15 cellular contexts compared by ENCODE assay signal in the genomic region with DNA sequence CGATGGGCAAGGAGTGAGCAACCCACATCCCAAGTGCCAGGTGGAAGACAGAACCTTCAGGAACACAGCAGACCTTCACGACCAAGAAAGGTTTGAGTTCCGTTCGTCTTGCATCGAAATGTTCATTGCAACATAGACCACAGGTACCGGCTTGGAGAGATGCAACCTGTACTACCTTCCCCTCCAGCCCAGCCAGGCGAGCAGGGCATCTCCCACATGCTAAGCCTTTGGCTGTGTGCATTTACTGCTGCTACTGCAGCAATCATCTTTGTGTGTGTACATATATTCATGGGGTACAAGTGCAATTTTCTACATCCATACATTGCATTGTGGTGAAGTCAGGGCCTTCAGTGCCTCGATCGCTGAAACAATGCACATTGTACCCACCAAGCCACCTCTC. TPM values are rescaled to one million over a fixed set of nuclear protein-coding genes. Genes with fewer than 3 reads are reported as not detected.
A peak's percentile ranks its signal among the peaks of the same experiment; 100 is the strongest.
DNase-seq lines count a peak whose midpoint lies in the region; ATAC-seq and TF ChIP-seq lines count a peak whose summit lies in the region.
"Had no signal": no experiment of that assay in that cellular context is flagged by ENCODE, and none has a peak within 500 bp of the region (broad histone marks: within the 10 kb centered on the region; RNA-seq: fewer than 3 reads in every experiment).

No MANE protein-coding gene starts in this region.

- H3K14ac ChIP-seq in trophoblast cell (ENCODE audit: low read length), result no peak overlapping the region

- TF ChIP-seq CTCF in Calu3 (IDR thresholded peaks at IDR 0.05; ENCODE audit: unreplicated experiment) (no peak), RWPE1 (conservative IDR thresholded peaks at IDR 0.05; ENCODE audit: low read depth) (no peak), A673 (conservative IDR thresholded peaks at IDR 0.05; ENCODE audit: low read depth, low read length) (no peak)

- H3K27me3 ChIP-seq in trophoblast cell (ENCODE audit: insufficient read depth, low read length) (no peaks in the 10 kb centered on the region), A673 (replicated peaks; ENCODE audit: insufficient read depth, low read depth, low read length, poor library complexity) (no peaks in the 10 kb centered on the region)

- no peak overlapping the region for H3K4me2 ChIP-seq in trophoblast cell (ENCODE audit: low read length)
- H3K4me2 ChIP-seq: PC-9 had no signal

- H3K79me2 ChIP-seq in trophoblast cell (ENCODE audit: control insufficient read depth, insufficient read depth, low read length, poor library complexity), result peaks cover 14% of the 10 kb centered on the region

- no peak for DNase-seq in Calu3
- DNase-seq in RWPE1 (ENCODE audit: low spot score), result no peak
- no peak for DNase-seq in epithelial cell of prostate (ENCODE audit: low read depth, low spot score)
- DNase-seq in trophoblast cell, result no peak
- DNase-seq in A673 (ENCODE audit: low spot score), result no peak
- DNase-seq in stimulated activated naive CD8-positive, alpha-beta T cell treated with anti-CD3 and anti-CD28 coated beads, Interleukin-15, Interleukin-2, amounts not matched to agents 100 U/mL and 50 U/mL, for 24 hours, result no peak
- DNase-seq: ACHN, Caco-2, NCI-H1417, NCI-H1930, NCI-H2171 treated with DMSO at 0.1 percent for 48 hours, NCI-H748 treated with DMSO at 0.1 percent for 48 hours had no signal

- H3K4me3 ChIP-seq in trophoblast cell (ENCODE audit: low read depth, low read length) (no peak overlapping the region), A673 (ENCODE audit: low read depth, low read length, poor library complexity, severe bottlenecking) (no peak overlapping the region)
- H3K4me3 ChIP-seq: PC-9 had no signal

- H3K9me3 Mint-ChIP-seq in Calu3 (ENCODE audit: low read depth, unreplicated experiment), result no peaks in the 10 kb centered on the region

- H3K27ac ChIP-seq in RWPE1, result peak overlapping the region; percentile 25
- H3K27ac ChIP-seq in epithelial cell of prostate, result peak overlapping the region; percentile 79
- no peak overlapping the region for H3K27ac ChIP-seq in trophoblast cell (ENCODE audit: low read depth, low read length)
- no peak overlapping the region for H3K27ac ChIP-seq in A673 (ENCODE audit: low read depth, low read length, poor library complexity, severe bottlenecking)

- CTCF ChIA-PET in Calu3 (lab: Charles Lee), result no interaction called here
- CTCF ChIA-PET in RWPE1 (lab: Yijun Ruan, JAX), result no interaction called here
- CTCF ChIA-PET in A673 (lab: Charles Lee), result no interaction called here

- peak overlapping the region; percentile 15 for H3K4ac ChIP-seq in trophoblast cell (ENCODE audit: low read depth, low read length)

- intact Hi-C loops in Calu3 (cut with micrococcal nuclease; ENCODE audit: unreplicated experiment) (loop anchor here (10.0 kb wide), 1 partner anchor 53 kb away; no protein-coding TSS in a partner anchor), A673 (cut with micrococcal nuclease; ENCODE audit: unreplicated experiment) (no loop called here)

- H3K27me3 Mint-ChIP-seq in Calu3 (ENCODE audit: unreplicated experiment), result no peaks in the 10 kb centered on the region

- H3K18ac ChIP-seq in trophoblast cell (ENCODE audit: low read length), result no peak overlapping the region

- no peak overlapping the region for H2BK120ac ChIP-seq in trophoblast cell (ENCODE audit: insufficient read depth, low read length, poor library complexity)

- BruUV-seq in Calu3 (replicated peaks; lab: Mats Ljungman, UMichigan) (no TSS peak), A673 (replicated peaks; lab: Mats Ljungman, UMichigan) (no TSS peak)

- no peak overlapping the region for H4K8ac ChIP-seq in trophoblast cell (ENCODE audit: low read depth, low read length)

- H3K9me3 ChIP-seq in trophoblast cell (ENCODE audit: insufficient read depth, low read depth, low read length) (peaks cover 1% of the 10 kb centered on the region), A673 (ENCODE audit: low read depth, low read length, poor library complexity, severe bottlenecking) (no peaks in the 10 kb centered on the region)
- H3K9me3 ChIP-seq: Caco-2 had no signal

- H2BK5ac ChIP-seq in trophoblast cell (ENCODE audit: low read depth, low read length, poor library complexity), result no peak overlapping the region

- peaks cover 42% of the 10 kb centered on the region for H3K36me3 Mint-ChIP-seq in Calu3 (ENCODE audit: insufficient read depth, unreplicated experiment)

- H3K4me1 Mint-ChIP-seq in Calu3 (ENCODE audit: low read depth, unreplicated experiment), result peaks cover 9% of the 10 kb centered on the region

- H3K36me3 ChIP-seq in trophoblast cell (ENCODE audit: control insufficient read depth in 1 of 2, insufficient read depth in 2 of 2, low read length in 2 of 2) (peaks cover 16 to 27% of the 10 kb centered on the region in 2 experiments), A673 (ENCODE audit: insufficient read depth, low read length, poor library complexity, severe bottlenecking) (peaks cover under 1% of the 10 kb centered on the region)

- no peak overlapping the region for H2AFZ ChIP-seq in trophoblast cell (ENCODE audit: insufficient read depth, low read length, poor library complexity)
- H2AFZ ChIP-seq: PC-9 had no signal

- WGBS in trophoblast cell (ENCODE audit: extremely low coverage, insufficient coverage, insufficient read length), result no CpG with 5 or more reads among the region's 9 CpGs

- H3K4me1 ChIP-seq in trophoblast cell (ENCODE audit: control insufficient read depth in 1 of 2, insufficient read depth in 2 of 2, low read length in 2 of 2) (peaks cover 3 to 10% of the 10 kb centered on the region in 2 experiments), A673 (ENCODE audit: insufficient read depth, low read length, poor library complexity, severe bottlenecking) (peaks cover 29% of the 10 kb centered on the region)
- H3K4me1 ChIP-seq: Caco-2 had no signal

- no peak for ATAC-seq in HG02973 (IDR thresholded peaks at IDR 0.05; ENCODE audit: unreplicated experiment)
- no peak for ATAC-seq in stimulated activated naive CD8-positive, alpha-beta T cell treated with anti-CD3 and anti-CD28 coated beads, Interleukin-15, Interleukin-2, amounts not matched to agents 100 U/mL and 50 U/mL, for 24 hours
- no peak for ATAC-seq in GM18867 (IDR thresholded peaks at IDR 0.05; ENCODE audit: unreplicated experiment)

- H3K4me3 Mint-ChIP-seq in Calu3 (ENCODE audit: low read depth, unreplicated experiment), result no peak overlapping the region

- POLR2A ChIA-PET in RWPE1 (lab: Yijun Ruan, JAX; ENCODE audit: low non-redundant PET) (no interaction called here), A673 (lab: Charles Lee; ENCODE audit: low non-redundant PET) (no interaction called here)

- H3K9ac ChIP-seq in trophoblast cell (ENCODE audit: low read length), result no peak overlapping the region

- H3K79me1 ChIP-seq in trophoblast cell (ENCODE audit: low read length), result no peaks in the 10 kb centered on the region

- peak overlapping the region; percentile 44 for H3K27ac Mint-ChIP-seq in Calu3 (ENCODE audit: unreplicated experiment)

- H2AK5ac ChIP-seq in trophoblast cell (ENCODE audit: low read length), result no peak overlapping the region

- H3K23ac ChIP-seq in trophoblast cell (ENCODE audit: low read length), result no peak overlapping the region

- H2BK12ac ChIP-seq in trophoblast cell (ENCODE audit: low read length), result no peak overlapping the region

- H4K91ac ChIP-seq in trophoblast cell (ENCODE audit: low read depth, low read length), result no peak overlapping the region

- H4K12ac ChIP-seq in trophoblast cell (ENCODE audit: low read depth, low read length), result no peak overlapping the region

RNA-seq across cellular contexts. Expression of gene CTBP2, which starts 58.8 kb away (rescaled TPM):
- total RNA-seq in Calu3 (2022), result 71.9 and 78.7 TPM in 2 replicates
- polyA plus RNA-seq in trophoblast cell (2013), result 57.7 and 58.8 TPM in 2 replicates
- total RNA-seq in A673 (2021), result 77.8 and 81.7 TPM in 2 replicates

Comparison
In these comparisons a context has a peak if more than half of its experiments do, and no peak if none do; other contexts are left out.
1. H3K27ac ChIP-seq: peak in RWPE1 (single experiment) and epithelial cell of prostate (single experiment); none in trophoblast cell (single experiment) and A673 (single experiment).